Comparison of ENCODE assay signal across 9 cellular contexts in the genomic region with DNA sequence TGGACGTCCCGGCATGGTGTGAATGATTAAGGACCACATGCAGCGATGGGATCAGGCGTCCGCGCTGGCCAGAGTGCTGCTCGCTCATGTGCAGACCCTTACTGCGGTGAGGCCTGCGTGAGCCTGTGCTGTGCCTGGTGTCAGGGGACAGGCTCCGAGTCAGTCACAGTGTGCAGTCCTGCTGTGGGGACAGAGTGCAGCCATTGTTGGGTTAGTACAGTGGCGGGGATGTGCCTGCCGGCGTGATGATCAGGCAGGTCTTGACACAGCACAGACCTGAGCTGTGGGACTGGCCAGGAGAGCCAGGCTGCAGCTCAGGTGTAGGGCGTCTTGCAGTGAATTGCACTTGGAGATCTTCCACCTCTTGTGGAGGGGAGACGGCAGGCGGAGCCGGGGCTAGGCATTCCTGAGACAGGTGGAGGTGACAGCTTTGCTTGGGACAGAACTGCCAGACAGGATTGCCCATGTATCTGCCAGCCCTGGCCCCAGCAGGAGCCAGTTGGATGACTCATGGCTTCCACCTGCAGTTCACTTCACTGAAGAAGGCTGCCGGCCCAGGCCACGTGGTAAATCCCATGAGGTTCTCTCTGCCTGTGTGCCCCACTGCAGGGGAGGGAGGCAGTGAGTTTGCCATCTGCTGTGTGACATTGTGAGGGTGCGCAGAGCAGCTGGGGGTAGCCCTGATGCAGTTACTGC. TPM values are rescaled to one million over a fixed set of nuclear protein-coding genes. Genes with fewer than 3 reads are reported as not detected.
DNase-seq lines count a peak whose midpoint lies in the region; ATAC-seq and TF ChIP-seq lines count a peak whose summit lies in the region.
"Had no signal": no experiment of that assay in that cellular context is flagged by ENCODE, and none has a peak within 500 bp of the region (broad histone marks: within the 10 kb centered on the region; RNA-seq: fewer than 3 reads in every experiment).

No MANE protein-coding gene starts in this region.

- H3K27ac Mint-ChIP-seq in stimulated activated naive CD8-positive, alpha-beta T cell treated with anti-CD3 and anti-CD28 coated beads, Interleukin-15, amount 100 ng/mL, for 72 hours: no peak overlapping the region

- peak; percentile 27 for DNase-seq in stimulated activated naive CD8-positive, alpha-beta T cell treated with anti-CD3 and anti-CD28 coated beads, Interleukin-15, Interleukin-2, amounts not matched to agents 100 U/mL and 50 U/mL, for 24 hours
- no peak for DNase-seq in stimulated activated naive CD8-positive, alpha-beta T cell treated with anti-CD3 and anti-CD28 coated beads, Interleukin-15, amount 100 ng/mL, for 72 hours
- DNase-seq in WERI-Rb-1 (peak; percentile 62), right cardiac atrium (peak in 2 of 3 donors; percentile 50 to 70), NCI-H748 treated with DMSO at 0.1 percent for 48 hours (lab: John Stamatoyannopoulos, UW) (no peak), NCI-H510A (lab: John Stamatoyannopoulos, UW) (no peak), GOT3 (lab: John Stamatoyannopoulos, UW) (no peak)
- no peak for DNase-seq in effector CD4-positive, alpha-beta T cell
- DNase-seq: activated T-cell treated with anti-CD3 and anti-CD28 coated beads, Interleukin-2, amount 50 U/mL, for 4 hours had no signal

- H3K36me3 ChIP-seq in WERI-Rb-1: peaks cover 80% of the 10 kb centered on the region

- no peak for TF ChIP-seq CTCF in WERI-Rb-1 (IDR thresholded peaks at IDR 0.05; ENCODE audit: low read depth, low read length)

- H3K27me3 ChIP-seq in WERI-Rb-1 (ENCODE audit: insufficient read depth, low read depth, severe bottlenecking) (no peaks in the 10 kb centered on the region), right cardiac atrium (ENCODE audit: control insufficient read depth, insufficient read depth) (no peaks in the 10 kb centered on the region)

- peaks cover 4% of the 10 kb centered on the region for H3K4me1 Mint-ChIP-seq in stimulated activated naive CD8-positive, alpha-beta T cell treated with anti-CD3 and anti-CD28 coated beads, Interleukin-15, amount 100 ng/mL, for 72 hours

- intact Hi-C loops in right cardiac atrium (cut with DNase I): no loop called here

- no peak overlapping the region for H3K4me3 ChIP-seq in WERI-Rb-1 (ENCODE audit: low read depth, low read length)
- H3K4me3 ChIP-seq in right cardiac atrium (ENCODE audit: low read length): no peak overlapping the region

- no peak overlapping the region for H3K4me3 Mint-ChIP-seq in stimulated activated naive CD8-positive, alpha-beta T cell treated with anti-CD3 and anti-CD28 coated beads, Interleukin-15, amount 100 ng/mL, for 72 hours
- H3K4me3 Mint-ChIP-seq: activated T-cell treated with anti-CD3 and anti-CD28 coated beads, Interleukin-2, amount 50 U/mL, for 4 hours had no signal

- no peaks in the 10 kb centered on the region for H3K9me3 ChIP-seq in WERI-Rb-1 (ENCODE audit: severe bottlenecking)
- H3K9me3 ChIP-seq in right cardiac atrium (ENCODE audit: control insufficient read depth, low read length): no peaks in the 10 kb centered on the region

- no peaks in the 10 kb centered on the region for H3K9me3 Mint-ChIP-seq in stimulated activated naive CD8-positive, alpha-beta T cell treated with anti-CD3 and anti-CD28 coated beads, Interleukin-15, amount 100 ng/mL, for 72 hours
- H3K9me3 Mint-ChIP-seq: activated T-cell treated with anti-CD3 and anti-CD28 coated beads, Interleukin-2, amount 50 U/mL, for 4 hours had no signal

- no peak overlapping the region; the same call in 1 of the 2 replicates for H3K27ac ChIP-seq in WERI-Rb-1
- peak overlapping the region; percentile 39 for H3K27ac ChIP-seq in right cardiac atrium (ENCODE audit: low read length)

- 80% methylated on average over 20 of the region's 20 CpGs for WGBS in right cardiac atrium

- H3K27me3 Mint-ChIP-seq in stimulated activated naive CD8-positive, alpha-beta T cell treated with anti-CD3 and anti-CD28 coated beads, Interleukin-15, amount 100 ng/mL, for 72 hours: no peaks in the 10 kb centered on the region

- peak; percentile 47 for ATAC-seq in stimulated activated naive CD8-positive, alpha-beta T cell treated with anti-CD3 and anti-CD28 coated beads, Interleukin-15, Interleukin-2, amounts not matched to agents 100 U/mL and 50 U/mL, for 24 hours
- ATAC-seq in stimulated activated naive CD8-positive, alpha-beta T cell treated with anti-CD3 and anti-CD28 coated beads, Interleukin-15, amount 100 ng/mL, for 72 hours: no peak
- peak; percentile 20 to 42 for ATAC-seq in right cardiac atrium
- ATAC-seq: activated T-cell treated with anti-CD3 and anti-CD28 coated beads, Interleukin-2, amount 50 U/mL, for 4 hours had no signal

- H3K4me1 ChIP-seq in right cardiac atrium (ENCODE audit: control insufficient read depth, insufficient read depth, low read length): peaks cover 1% of the 10 kb centered on the region

RNA-seq across cellular contexts. Expression of gene TRMU, which starts 17.3 kb away (rescaled TPM):
- total RNA-seq in right cardiac atrium: 10 to 100 TPM; 31.5 to 48.7 (median 38.9) TPM
- polyA plus RNA-seq in right cardiac atrium: 40.2 TPM

RNA-seq across cellular contexts. Expression of gene GTSE1, which starts 56.2 kb away (rescaled TPM):
- total RNA-seq in right cardiac atrium: 1 to 10 TPM in 3 of 4 donors, under 1 TPM in 1; 0.42 to 1.8 (median 1.2) TPM
- 0.50 TPM for polyA plus RNA-seq in right cardiac atrium

Comparison
In these comparisons a context has a peak if more than half of its experiments do, and no peak if none do; other contexts are left out.
1. DNase-seq: peak in stimulated activated naive CD8-positive, alpha-beta T cell treated with anti-CD3 and anti-CD28 coated beads, Interleukin-15, Interleukin-2, amounts not matched to agents 100 U/mL and 50 U/mL, for 24 hours (single experiment), WERI-Rb-1 (single experiment) and right cardiac atrium (2 of 3); none in stimulated activated naive CD8-positive, alpha-beta T cell treated with anti-CD3 and anti-CD28 coated beads, Interleukin-15, amount 100 ng/mL, for 72 hours (0 of 2), NCI-H748 treated with DMSO at 0.1 percent for 48 hours (single experiment), NCI-H510A (single experiment), GOT3 (single experiment) and effector CD4-positive, alpha-beta T cell (single experiment).